28 cellular contexts compared by ENCODE assay signal in the genomic region with DNA sequence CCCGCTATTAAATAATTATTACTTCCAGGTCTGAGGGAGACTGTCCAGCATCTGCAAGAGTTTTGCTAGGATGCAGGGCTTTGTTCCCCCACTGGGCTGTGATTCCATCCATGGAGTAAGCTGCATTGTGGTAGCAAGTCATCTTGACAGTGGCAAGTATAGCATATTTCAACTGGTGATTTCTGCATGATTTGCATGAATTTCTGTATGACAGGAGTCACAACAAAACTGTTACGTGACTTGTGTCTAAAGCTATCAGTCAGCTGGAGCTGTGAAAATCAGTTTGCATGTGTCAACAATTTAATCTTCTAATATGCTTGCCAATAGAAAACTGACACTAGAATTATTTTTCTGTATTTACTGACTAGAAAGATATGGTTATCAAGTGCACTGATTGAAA.
"Had no signal": no experiment of that assay in that cellular context is flagged by ENCODE, and none has a peak within 500 bp of the region (broad histone marks: within the 10 kb centered on the region; RNA-seq: fewer than 3 reads in every experiment).

No MANE protein-coding gene starts in this region.

- H3K36me3 Mint-ChIP-seq: stimulated activated effector memory CD8-positive, alpha-beta T cell treated with anti-CD3 and anti-CD28 coated beads, Interleukin-12 subunit alpha, Interleukin-12 subunit beta, amount 100 ng/mL, for 72 hours; stimulated activated memory B cell treated with anti-CD40 and anti-IgM and Interleukin-4, amounts not matched to agents 10 μg/mL and 1 μg/mL and 100 μg/mL, for 72 hours; stimulated activated naive B cell treated with anti-CD40 and anti-IgM and Interleukin-4, amounts not matched to agents 10 μg/mL and 1 μg/mL and 100 μg/mL, for 72 hours; type B pancreatic cell had no signal

- H3K36me3 ChIP-seq: stomach, suprapubic skin, thoracic aorta, thyroid gland, tibial artery, tibial nerve, transverse colon, upper lobe of left lung, upper lobe of right lung, uterus, vagina had no signal

- H3K27me3 Mint-ChIP-seq: stimulated activated memory B cell treated with anti-CD40 and anti-IgM and Interleukin-4, amounts not matched to agents 10 μg/mL and 1 μg/mL and 100 μg/mL, for 72 hours; stimulated activated naive B cell treated with anti-CD40 and anti-IgM and Interleukin-4, amounts not matched to agents 10 μg/mL and 1 μg/mL and 100 μg/mL, for 72 hours; stimulated activated naive CD8-positive, alpha-beta T cell treated with anti-CD3 and anti-CD28 coated beads, Interleukin-15, amount 100 ng/mL, for 72 hours; stimulated activated naive CD8-positive, alpha-beta T cell treated with anti-CD3 and anti-CD28 coated beads, Interleukin-15, Interleukin-2, amounts not matched to agents 100 ng/mL and 50 ng/mL, for 24 hours; type B pancreatic cell had no signal

- DNase-seq: stimulated activated CD4-positive, alpha-beta T cell treated with anti-CD3 and anti-CD28 coated beads, Interleukin-2, amount 100 ng/mL, for 48 hours; stimulated activated CD4-positive, alpha-beta T cell treated with anti-CD3 and anti-CD28 coated beads, Interleukin-4, amount 100 ng/mL, for 1 hour; stimulated activated CD4-positive, alpha-beta T cell treated with anti-CD3 and anti-CD28 coated beads, Interleukin-4, amount 100 ng/mL, for 24 hours; stimulated activated CD4-positive, alpha-beta T cell treated with anti-CD3 and anti-CD28 coated beads, Interleukin-4, amount 100 ng/mL, for 4 hours; stimulated activated CD8-positive, alpha-beta memory T cell treated with anti-CD3 and anti-CD28 coated beads, Interleukin-4, amount 100 ng/mL, for 48 hours; stimulated activated naive B cell treated with anti-CD40 and anti-IgM and Interleukin-4, amounts not matched to agents 10 μg/mL and 1 μg/mL and 100 μg/mL, for 72 hours; stimulated activated naive CD4-positive, alpha-beta T cell; stimulated activated naive CD4-positive, alpha-beta T cell treated with Interleukin-2 at 50 U/mL for 16 hours; stimulated activated naive CD8-positive, alpha-beta T cell treated with anti-CD3 and anti-CD28 coated beads, Interleukin-15, amount 100 ng/mL, for 72 hours; stimulated activated naive CD8-positive, alpha-beta T cell treated with anti-CD3 and anti-CD28 coated beads, Interleukin-15, Interleukin-2, amounts not matched to agents 100 U/mL and 50 U/mL, for 24 hours; stomach; substantia nigra; testis; thyroid gland; tibial artery; transverse colon; trophoblast cell; upper lobe of left lung; upper lobe of right lung; uterus had no signal

- H3K27ac Mint-ChIP-seq: stimulated activated effector memory CD8-positive, alpha-beta T cell treated with anti-CD3 and anti-CD28 coated beads, Interleukin-12 subunit alpha, Interleukin-12 subunit beta, amount 100 ng/mL, for 72 hours; stimulated activated memory B cell treated with anti-CD40 and anti-IgM and Interleukin-4, amounts not matched to agents 10 μg/mL and 1 μg/mL and 100 μg/mL, for 72 hours; stimulated activated naive B cell treated with anti-CD40 and anti-IgM and Interleukin-4, amounts not matched to agents 10 μg/mL and 1 μg/mL and 100 μg/mL, for 72 hours; stimulated activated naive CD8-positive, alpha-beta T cell treated with anti-CD3 and anti-CD28 coated beads, Interleukin-15, amount 100 ng/mL, for 72 hours; stimulated activated naive CD8-positive, alpha-beta T cell treated with anti-CD3 and anti-CD28 coated beads, Interleukin-15, Interleukin-2, amounts not matched to agents 100 ng/mL and 50 ng/mL, for 24 hours had no signal

- H3K27me3 ChIP-seq: stomach, suprapubic skin, testis, thyroid gland, tibial artery, tibial nerve, transverse colon, upper lobe of left lung, upper lobe of right lung, uterus, vagina had no signal

- H3K9me3 ChIP-seq: stomach, suprapubic skin, testis, thoracic aorta, thyroid gland, tibial artery, tibial nerve, transverse colon, upper lobe of left lung, upper lobe of right lung, uterus, vagina had no signal

- H3K4me1 Mint-ChIP-seq: stimulated activated naive CD8-positive, alpha-beta T cell treated with anti-CD3 and anti-CD28 coated beads, Interleukin-15, amount 100 ng/mL, for 72 hours had no signal

- H3K4me3 ChIP-seq: stomach, suprapubic skin, testis, thoracic aorta, thyroid gland, tibial artery, tibial nerve, transverse colon, upper lobe of left lung, upper lobe of right lung, uterus, vagina had no signal

- H3K4me3 Mint-ChIP-seq: stimulated activated effector memory CD8-positive, alpha-beta T cell treated with anti-CD3 and anti-CD28 coated beads, Interleukin-12 subunit alpha, Interleukin-12 subunit beta, amount 100 ng/mL, for 72 hours; stimulated activated memory B cell treated with anti-CD40 and anti-IgM and Interleukin-4, amounts not matched to agents 10 μg/mL and 1 μg/mL and 100 μg/mL, for 72 hours; stimulated activated naive B cell treated with anti-CD40 and anti-IgM and Interleukin-4, amounts not matched to agents 10 μg/mL and 1 μg/mL and 100 μg/mL, for 72 hours; stimulated activated naive CD8-positive, alpha-beta T cell treated with anti-CD3 and anti-CD28 coated beads, Interleukin-15, amount 100 ng/mL, for 72 hours; stimulated activated naive CD8-positive, alpha-beta T cell treated with anti-CD3 and anti-CD28 coated beads, Interleukin-15, Interleukin-2, amounts not matched to agents 100 ng/mL and 50 ng/mL, for 24 hours; type B pancreatic cell had no signal

- ATAC-seq: stimulated activated effector memory CD8-positive, alpha-beta T cell treated with anti-CD3 and anti-CD28 coated beads, Interleukin-12 subunit alpha, Interleukin-12 subunit beta, amount 100 ng/mL, for 72 hours; stimulated activated memory B cell treated with anti-CD40 and anti-IgM and Interleukin-4, amounts not matched to agents 10 μg/mL and 1 μg/mL and 100 μg/mL, for 72 hours; stimulated activated naive B cell treated with anti-CD40 and anti-IgM and Interleukin-4, amounts not matched to agents 10 μg/mL and 1 μg/mL and 100 μg/mL, for 72 hours; stimulated activated naive CD8-positive, alpha-beta T cell treated with anti-CD3 and anti-CD28 coated beads, Interleukin-15, amount 100 ng/mL, for 72 hours; stimulated activated naive CD8-positive, alpha-beta T cell treated with anti-CD3 and anti-CD28 coated beads, Interleukin-15, Interleukin-2, amounts not matched to agents 100 U/mL and 50 U/mL, for 24 hours; upper lobe of right lung had no signal

- H3K27ac ChIP-seq: stomach, suprapubic skin, testis, thoracic aorta, thyroid gland, tibial artery, tibial nerve, transverse colon, upper lobe of left lung, upper lobe of right lung, uterus, vagina had no signal

- H3K4me1 ChIP-seq: thyroid gland, tibial artery, transverse colon, upper lobe of left lung, upper lobe of right lung, uterus, vagina had no signal

- H3K9me3 Mint-ChIP-seq: stimulated activated effector memory CD8-positive, alpha-beta T cell treated with anti-CD3 and anti-CD28 coated beads, Interleukin-12 subunit alpha, Interleukin-12 subunit beta, amount 100 ng/mL, for 72 hours; stimulated activated memory B cell treated with anti-CD40 and anti-IgM and Interleukin-4, amounts not matched to agents 10 μg/mL and 1 μg/mL and 100 μg/mL, for 72 hours; stimulated activated naive B cell treated with anti-CD40 and anti-IgM and Interleukin-4, amounts not matched to agents 10 μg/mL and 1 μg/mL and 100 μg/mL, for 72 hours; stimulated activated naive CD8-positive, alpha-beta T cell treated with anti-CD3 and anti-CD28 coated beads, Interleukin-15, amount 100 ng/mL, for 72 hours; stimulated activated naive CD8-positive, alpha-beta T cell treated with anti-CD3 and anti-CD28 coated beads, Interleukin-15, Interleukin-2, amounts not matched to agents 100 ng/mL and 50 ng/mL, for 24 hours; type B pancreatic cell had no signal
